In the genomic region with DNA sequence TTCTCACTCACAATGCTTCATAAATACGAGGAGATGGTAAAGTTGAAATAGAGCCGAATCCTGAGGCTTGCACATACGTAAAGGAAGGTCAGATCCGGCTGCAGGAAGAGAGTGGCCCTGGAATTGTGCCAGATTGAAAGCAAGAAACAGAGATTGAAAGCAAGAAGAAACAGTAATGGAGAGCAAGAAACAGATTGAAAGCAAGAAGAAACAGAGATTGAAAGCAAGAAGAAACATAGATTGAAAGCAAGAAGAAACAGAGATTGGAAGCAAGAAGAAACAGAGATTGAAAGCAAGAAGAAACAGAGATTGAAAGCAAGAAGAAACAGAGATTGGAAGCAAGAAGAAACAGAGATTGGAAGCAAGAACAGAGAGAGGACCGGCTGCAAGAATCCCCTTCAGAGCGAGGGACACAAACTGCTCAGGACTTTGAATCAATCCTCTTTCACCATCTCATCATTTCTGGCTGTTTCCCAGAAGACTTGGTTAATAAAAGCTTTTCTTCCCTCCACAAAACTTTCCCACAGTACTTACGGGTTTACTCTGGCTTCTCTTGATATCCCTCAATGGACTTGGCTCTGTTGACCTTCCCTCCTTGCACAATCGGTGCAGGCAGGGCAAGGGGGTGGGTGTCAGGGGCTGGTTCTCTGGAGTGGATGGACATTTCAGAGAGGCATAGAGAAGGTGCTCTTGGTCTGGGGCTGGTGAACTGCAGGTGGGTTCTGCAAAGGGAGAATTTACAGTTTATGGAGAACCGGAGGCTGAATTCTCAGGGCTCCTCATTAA, we compare ENCODE assay signal across 27 cellular contexts. TPM values are rescaled to one million over a fixed set of nuclear protein-coding genes. Genes with fewer than 3 reads are reported as not detected.
DNase-seq lines count a peak whose midpoint lies in the region; ATAC-seq and TF ChIP-seq lines count a peak whose summit lies in the region.
"Had no signal": no experiment of that assay in that cellular context is flagged by ENCODE, and none has a peak within 500 bp of the region (broad histone marks: within the 10 kb centered on the region; RNA-seq: fewer than 3 reads in every experiment).

No MANE protein-coding gene starts in this region.

- no peaks in the 10 kb centered on the region for H3K36me3 ChIP-seq in adrenal gland (replicated peaks in 1 of 2)
- no peaks in the 10 kb centered on the region for H3K36me3 ChIP-seq in lower lobe of right lung
- no peaks in the 10 kb centered on the region for H3K36me3 ChIP-seq in upper lobe of right lung
- H3K36me3 ChIP-seq: BE2C, SJSA1 had no signal

- H3K27ac ChIP-seq in right cardiac atrium (ENCODE audit: low read length) (no peak overlapping the region), adrenal gland (peak overlapping the region in 2 of 5 donors; percentile 11 to 21), lower lobe of right lung (no peak overlapping the region), upper lobe of right lung (no peak overlapping the region)
- H3K27ac ChIP-seq: GM23248, SJSA1 had no signal

- H3K4me1 ChIP-seq in right cardiac atrium (ENCODE audit: control insufficient read depth, insufficient read depth, low read length), result no peaks in the 10 kb centered on the region
- H3K4me1 ChIP-seq in adrenal gland (replicated peaks in 1 of 2), result peaks cover 16 to 19% of the 10 kb centered on the region in 2 donors
- no peaks in the 10 kb centered on the region for H3K4me1 ChIP-seq in lower lobe of right lung
- no peaks in the 10 kb centered on the region for H3K4me1 ChIP-seq in upper lobe of right lung
- H3K4me1 ChIP-seq: BE2C, SJSA1 had no signal

- H3K9me3 ChIP-seq in right cardiac atrium (ENCODE audit: control insufficient read depth, low read length) (no peaks in the 10 kb centered on the region), adrenal gland (replicated peaks in 1 of 3) (no peaks in the 10 kb centered on the region), lower lobe of right lung (no peaks in the 10 kb centered on the region), upper lobe of right lung (no peaks in the 10 kb centered on the region)
- H3K9me3 ChIP-seq: BE2C, SJSA1 had no signal

- 45% methylated on average over 9 of the region's 9 CpGs for WGBS in right cardiac atrium
- WGBS in adrenal gland, 4 donors, result 29 to 37% (median 34%) methylated on average over 9 of the region's 9 CpGs

- H3K4me3 ChIP-seq in right cardiac atrium (ENCODE audit: low read length) (no peak overlapping the region), adrenal gland (peak overlapping the region in 1 of 4 donors; percentile 3), lower lobe of right lung (no peak overlapping the region), upper lobe of right lung (no peak overlapping the region)
- H3K4me3 ChIP-seq: GM23248, SJSA1 had no signal

- intact Hi-C loops in left ventricle myocardium superior (cut with micrococcal nuclease), result no loop called here
- intact Hi-C loops in right cardiac atrium (cut with DNase I), result no loop called here
- intact Hi-C loops in adrenal gland (cut with DNase I), result no loop called here
- intact Hi-C loops in lower lobe of right lung (cut with DNase I), result no loop called here
- intact Hi-C loops in upper lobe of right lung (cut with DNase I), result no loop called here
- intact Hi-C loops in posterior cingulate gyrus (cut with DNase I), result no loop called here

- no peak for TF ChIP-seq POLR2A in adrenal gland (IDR thresholded peaks at IDR 0.05)

- in situ Hi-C loops in GM13977 (cut with MboI; ENCODE audit: low pct_unique_long_range_greater_than_20kb, low sequenced_read_pairs, unreplicated experiment), result no loop called here

- DNase-seq in left ventricle myocardium superior, result no peak
- DNase-seq in right cardiac atrium, result no peak
- DNase-seq in adrenal gland, result peak in 4 of 7 donors; percentile 22 to 46 (median 34)
- no peak for DNase-seq in lower lobe of right lung
- no peak for DNase-seq in upper lobe of right lung
- DNase-seq in GM13977 (ENCODE audit: low spot score), result no peak
- DNase-seq in posterior cingulate gyrus, result no peak
- DNase-seq: BE2C; CD4-positive, CD25-positive, alpha-beta regulatory T cell; COR-L47; DMS79; GM23248; HCEC 1CT; Karpas-422; MV-4-11; NCI-H1105 treated with DMSO at 0.1 percent for 48 hours; NCI-H2081; NCI-H2171; NCI-H345; NCI-H524; NCI-H82; OCI-M1 had no signal

- no peak for TF ChIP-seq CTCF in adrenal gland (IDR thresholded peaks at IDR 0.05)
- TF ChIP-seq CTCF in lower lobe of right lung (IDR thresholded peaks at IDR 0.05), result no peak
- no peak for TF ChIP-seq CTCF in upper lobe of right lung (IDR thresholded peaks at IDR 0.05)
- TF ChIP-seq CTCF in GM13977 (IDR thresholded peaks at IDR 0.05; ENCODE audit: extremely low read depth, insufficient read depth, missing control alignments), result no peak

- ATAC-seq in left ventricle myocardium superior (peak; percentile 48), right cardiac atrium (no peak), lower lobe of right lung (peak; percentile 38 to 73), upper lobe of right lung (peak; percentile 64), HG03025 (IDR thresholded peaks at IDR 0.05; ENCODE audit: low FRiP score, unreplicated experiment) (no peak)

- H3K27me3 ChIP-seq in right cardiac atrium (ENCODE audit: control insufficient read depth, insufficient read depth) (no peaks in the 10 kb centered on the region), adrenal gland (no peaks in the 10 kb centered on the region), lower lobe of right lung (ENCODE audit: low read depth) (no peaks in the 10 kb centered on the region), upper lobe of right lung (no peaks in the 10 kb centered on the region)

RNA-seq across cellular contexts. Expression of a gene that starts 25.5 kb away (rescaled TPM):
- total RNA-seq in left ventricle myocardium superior (not detected), right cardiac atrium (not detected), adrenal gland (under 1 TPM in 3 of 8 donors, not detected in 5; 0.19 to 0.41 (median 0.27) TPM), lower lobe of right lung (not detected), upper lobe of right lung (not detected)
- polyA plus RNA-seq in right cardiac atrium (0.02 TPM), adrenal gland (under 1 TPM; 0.03 to 0.16 (median 0.11) TPM)
- total RNA-seq: A172; CD4-positive, CD25-positive, alpha-beta regulatory T cell; GM23248; M059J; SJSA1 had no signal
- polyA plus RNA-seq: CD4-positive, CD25-positive, alpha-beta regulatory T cell; GM23248; IgD-negative memory B cell had no signal

RNA-seq across cellular contexts. Expression of a gene that starts 25.5 kb away (rescaled TPM):
- total RNA-seq in left ventricle myocardium superior (not detected), right cardiac atrium (not detected), adrenal gland (1 to 10 TPM in 4 of 8 donors, under 1 TPM in 4; 0.74 to 2.1 (median 1.2) TPM), lower lobe of right lung (0.18 TPM), upper lobe of right lung (not detected)
- polyA plus RNA-seq in right cardiac atrium (0.05 TPM), adrenal gland (1 to 10 TPM in 2 of 3 donors, under 1 TPM in 1; 0.34 to 1.3 (median 1.3) TPM)
- total RNA-seq: A172; CD4-positive, CD25-positive, alpha-beta regulatory T cell; GM23248; M059J; SJSA1 had no signal
- polyA plus RNA-seq: CD4-positive, CD25-positive, alpha-beta regulatory T cell; GM23248; IgD-negative memory B cell had no signal

RNA-seq across cellular contexts. Expression of a gene that starts 31.1 kb away (rescaled TPM):
- total RNA-seq in left ventricle myocardium superior, result 0.72 TPM
- total RNA-seq in right cardiac atrium, result 1 to 10 TPM in 2 of 4 donors, under 1 TPM in 2; 0.51 to 1.4 (median 0.98) TPM
- 0.25 TPM for polyA plus RNA-seq in right cardiac atrium
- 10 to 100 TPM in 4 of 8 donors, 1 to 10 TPM in 4; 1.8 to 47.9 (median 9.4) TPM for total RNA-seq in adrenal gland
- polyA plus RNA-seq in adrenal gland, result 1 to 10 TPM; 1.7 to 6.4 (median 2.8) TPM
- total RNA-seq in lower lobe of right lung, result 19.9 TPM
- 17.0 TPM for total RNA-seq in upper lobe of right lung
- total RNA-seq: GM23248, M059J, SJSA1 had no signal

RNA-seq across cellular contexts. Expression of a gene that starts 39.3 kb away (rescaled TPM):
- total RNA-seq in left ventricle myocardium superior (not detected), right cardiac atrium (not detected), adrenal gland (not detected), lower lobe of right lung (not detected), upper lobe of right lung (not detected)
- polyA plus RNA-seq in right cardiac atrium (not detected), adrenal gland (not detected)
- total RNA-seq: A172; CD4-positive, CD25-positive, alpha-beta regulatory T cell; GM23248; M059J; SJSA1 had no signal
- polyA plus RNA-seq: CD4-positive, CD25-positive, alpha-beta regulatory T cell; GM23248; IgD-negative memory B cell had no signal

Comparison
In these comparisons a context has a peak if more than half of its experiments do, and no peak if none do; other contexts are left out.
1. ATAC-seq: peak in left ventricle myocardium superior (single experiment), lower lobe of right lung (2 of 2) and upper lobe of right lung (single experiment); none in right cardiac atrium (0 of 2) and HG03025 (single experiment).
2. DNase-seq: peak in adrenal gland (4 of 7); none in left ventricle myocardium superior (single experiment), right cardiac atrium (0 of 3), lower lobe of right lung (single experiment), upper lobe of right lung (single experiment), GM13977 (single experiment) and posterior cingulate gyrus (0 of 10).